23 cellular contexts compared by ENCODE assay signal in the genomic region with DNA sequence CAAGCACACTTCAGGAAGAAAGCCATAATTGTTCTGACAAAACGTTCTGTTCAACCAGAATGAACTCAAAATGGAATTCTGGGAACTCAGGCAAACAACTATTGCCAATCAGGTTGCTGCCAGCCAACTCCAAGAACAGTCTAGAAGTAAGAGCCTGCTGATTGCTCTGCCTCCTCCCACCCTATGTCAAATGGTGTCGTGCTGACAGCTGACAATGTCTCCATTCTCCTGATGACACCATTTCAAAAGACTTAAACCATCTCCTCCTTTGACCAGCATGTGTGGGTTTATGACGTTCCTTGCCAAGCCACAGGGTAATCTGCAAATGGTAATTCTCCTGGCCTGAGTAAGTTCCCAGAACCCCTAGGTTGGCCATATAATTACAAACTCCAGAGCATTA. TPM values are rescaled to one million over a fixed set of nuclear protein-coding genes. Genes with fewer than 3 reads are reported as not detected.
DNase-seq lines count a peak whose midpoint lies in the region; TF ChIP-seq lines count a peak whose summit lies in the region.
"Had no signal": no experiment of that assay in that cellular context is flagged by ENCODE, and none has a peak within 500 bp of the region (broad histone marks: within the 10 kb centered on the region; RNA-seq: fewer than 3 reads in every experiment).

No MANE protein-coding gene starts in this region.

- H2BK120ac ChIP-seq in trophoblast cell (ENCODE audit: insufficient read depth, low read length, poor library complexity), result no peak overlapping the region

- no peak overlapping the region for H2AK5ac ChIP-seq in trophoblast cell (ENCODE audit: low read length)

- H3K36me3 ChIP-seq in Caco-2 (ENCODE audit: control insufficient read depth, insufficient read depth, low read length) (no peaks in the 10 kb centered on the region; the same call in 1 of the 2 replicates), trophoblast cell (ENCODE audit: control insufficient read depth in 1 of 2, insufficient read depth in 2 of 2, low read length in 2 of 2) (no peaks in the 10 kb centered on the region), sigmoid colon (no peaks in the 10 kb centered on the region), OCI-LY7 (ENCODE audit: insufficient read depth, low read length) (no peaks in the 10 kb centered on the region)
- H3K36me3 ChIP-seq: ascending aorta, neural progenitor cell, thyroid gland had no signal

- H2BK12ac ChIP-seq in trophoblast cell (ENCODE audit: low read length), result no peak overlapping the region

- H3K36me3 Mint-ChIP-seq in Caco-2 (ENCODE audit: insufficient read depth, unreplicated experiment), result peaks cover 6% of the 10 kb centered on the region
- H3K36me3 Mint-ChIP-seq: activated naive CD4-positive, alpha-beta T cell treated with anti-CD3 and anti-CD28 coated beads, Interleukin-2, amount 50 U/mL, for 72 hours; neural progenitor cell had no signal

- BruUV-seq in Caco-2 (replicated peaks; lab: Mats Ljungman, UMichigan) (no TSS peak), OCI-LY7 (replicated peaks; lab: Mats Ljungman, UMichigan) (no TSS peak)

- CTCF ChIA-PET in Caco-2 (lab: Charles Lee) (no interaction called here), OCI-LY7 (lab: Charles Lee; ENCODE audit: unreplicated experiment) (no interaction called here)

- H3K79me1 ChIP-seq in trophoblast cell (ENCODE audit: low read length), result no peaks in the 10 kb centered on the region

- no peak overlapping the region for H4K12ac ChIP-seq in trophoblast cell (ENCODE audit: low read depth, low read length)

- H3K18ac ChIP-seq in trophoblast cell (ENCODE audit: low read length), result no peak overlapping the region

- peaks cover 24% of the 10 kb centered on the region for H3K4me1 Mint-ChIP-seq in Caco-2 (ENCODE audit: low read depth, unreplicated experiment)
- H3K4me1 Mint-ChIP-seq: central memory CD8-positive, alpha-beta T cell; H9; neural progenitor cell had no signal

- no peak overlapping the region for H3K4ac ChIP-seq in trophoblast cell (ENCODE audit: low read depth, low read length)

- H2BK5ac ChIP-seq in trophoblast cell (ENCODE audit: low read depth, low read length, poor library complexity), result no peak overlapping the region

- H4K91ac ChIP-seq in trophoblast cell (ENCODE audit: low read depth, low read length), result no peak overlapping the region

- H3K4me3 ChIP-seq in Caco-2 (ENCODE audit: low read depth, low read length) (no peak overlapping the region), fibroblast of mammary gland (ENCODE audit: control insufficient read depth, low read depth, low read length) (no peak overlapping the region), trophoblast cell (ENCODE audit: low read depth, low read length) (no peak overlapping the region), sigmoid colon (no peak overlapping the region), OCI-LY7 (ENCODE audit: low read depth, low read length, poor library complexity, severe bottlenecking) (no peak overlapping the region)
- H3K4me3 ChIP-seq: ascending aorta, lung, neural progenitor cell, thyroid gland had no signal

- H3K14ac ChIP-seq in trophoblast cell (ENCODE audit: low read length), result no peak overlapping the region

- no peak overlapping the region for H3K4me3 Mint-ChIP-seq in Caco-2 (ENCODE audit: unreplicated experiment)
- H3K4me3 Mint-ChIP-seq: activated CD8-positive, alpha-beta T cell treated with anti-CD3 and anti-CD28 coated beads for 36 hours; central memory CD8-positive, alpha-beta T cell; H9 had no signal

- no peak overlapping the region for H3K23ac ChIP-seq in trophoblast cell (ENCODE audit: low read length)

- H3K27me3 Mint-ChIP-seq in Caco-2 (ENCODE audit: insufficient read depth, unreplicated experiment), result no peaks in the 10 kb centered on the region
- H3K27me3 Mint-ChIP-seq: activated CD8-positive, alpha-beta T cell treated with anti-CD3 and anti-CD28 coated beads for 36 hours; central memory CD8-positive, alpha-beta T cell had no signal

- intact Hi-C loops in Caco-2 (cut with micrococcal nuclease; ENCODE audit: unreplicated experiment), result no loop called here
- intact Hi-C loops in sigmoid colon (cut with DNase I), result no loop called here
- intact Hi-C loops in OCI-LY7 (cut with micrococcal nuclease; ENCODE audit: unreplicated experiment), result no loop called here

- no peaks in the 10 kb centered on the region for H3K9me3 Mint-ChIP-seq in Caco-2 (ENCODE audit: unreplicated experiment)
- H3K9me3 Mint-ChIP-seq: activated CD8-positive, alpha-beta T cell treated with anti-CD3 and anti-CD28 coated beads for 36 hours; activated T-helper 2 cell treated with anti-CD3 and anti-CD28 coated beads, Interferon-gamma antibody, Interleukin-2, Interleukin-4, amounts not matched to agents 10 μg/mL and 5 μg/mL and 100 μg/mL, durations not matched to agents 14 hours and 24 hours and 36 hours; central memory CD8-positive, alpha-beta T cell; H9; neural progenitor cell had no signal

- H3K4me1 ChIP-seq in Caco-2 (peaks cover 32% of the 10 kb centered on the region), trophoblast cell (ENCODE audit: control insufficient read depth in 1 of 2, insufficient read depth in 2 of 2, low read length in 2 of 2) (peaks cover 0 to 1% of the 10 kb centered on the region in 2 experiments), sigmoid colon (no peaks in the 10 kb centered on the region), OCI-LY7 (ENCODE audit: insufficient read depth, low read length, poor library complexity, severe bottlenecking) (no peaks in the 10 kb centered on the region)
- H3K4me1 ChIP-seq: ascending aorta, neural progenitor cell, thyroid gland had no signal

- H3K27ac ChIP-seq in trophoblast cell (ENCODE audit: low read depth, low read length) (no peak overlapping the region), sigmoid colon (no peak overlapping the region), OCI-LY7 (ENCODE audit: low read depth, low read length, poor library complexity, severe bottlenecking) (no peak overlapping the region)
- H3K27ac ChIP-seq: ascending aorta, neural progenitor cell, thyroid gland had no signal

- TF ChIP-seq CTCF in Caco-2 (IDR thresholded peaks at IDR 0.05; ENCODE audit: insufficient read depth in 1 of 2, low read depth in 1 of 2, low read length in 1 of 2, severe bottlenecking in 1 of 2, unreplicated experiment in 1 of 2) (no peak), fibroblast of mammary gland (conservative IDR thresholded peaks at IDR 0.05; ENCODE audit: control insufficient read depth, insufficient read depth, low read depth, low read length) (no peak), sigmoid colon (IDR thresholded peaks at IDR 0.05) (no peak), OCI-LY7 (conservative IDR thresholded peaks at IDR 0.05; ENCODE audit: low read length) (no peak)

- no peak overlapping the region for H3K4me2 ChIP-seq in trophoblast cell (ENCODE audit: low read length)
- no peak overlapping the region for H3K4me2 ChIP-seq in OCI-LY7 (ENCODE audit: low read length)
- H3K4me2 ChIP-seq: neural progenitor cell had no signal

- H4K20me1 ChIP-seq in OCI-LY7 (ENCODE audit: insufficient read depth, low read length), result no peaks in the 10 kb centered on the region

- no peak overlapping the region for H3K9ac ChIP-seq in trophoblast cell (ENCODE audit: low read length)
- H3K9ac ChIP-seq: neural progenitor cell had no signal

- no peaks in the 10 kb centered on the region for H3K9me3 ChIP-seq in Caco-2
- H3K9me3 ChIP-seq in trophoblast cell (ENCODE audit: insufficient read depth, low read depth, low read length), result no peaks in the 10 kb centered on the region
- H3K9me3 ChIP-seq in sigmoid colon, result no peaks in the 10 kb centered on the region
- no peaks in the 10 kb centered on the region for H3K9me3 ChIP-seq in OCI-LY7 (ENCODE audit: low read length)
- H3K9me3 ChIP-seq: ascending aorta, thyroid gland had no signal

- peak overlapping the region; percentile 56 for H3K27ac Mint-ChIP-seq in Caco-2 (ENCODE audit: unreplicated experiment)
- H3K27ac Mint-ChIP-seq: activated CD8-positive, alpha-beta T cell treated with anti-CD3 and anti-CD28 coated beads for 36 hours; activated naive CD4-positive, alpha-beta T cell treated with anti-CD3 and anti-CD28 coated beads, Interleukin-2, amount 50 U/mL, for 72 hours; activated T-helper 2 cell treated with anti-CD3 and anti-CD28 coated beads, Interferon-gamma antibody, Interleukin-2, Interleukin-4, amounts not matched to agents 10 μg/mL and 5 μg/mL and 100 μg/mL, durations not matched to agents 14 hours and 24 hours and 36 hours; neural progenitor cell had no signal

- no peaks in the 10 kb centered on the region for H3K79me2 ChIP-seq in trophoblast cell (ENCODE audit: control insufficient read depth, insufficient read depth, low read length, poor library complexity)
- no peaks in the 10 kb centered on the region for H3K79me2 ChIP-seq in OCI-LY7 (ENCODE audit: insufficient read depth, low read depth, low read length)

- TF ChIP-seq POLR2A in sigmoid colon (IDR thresholded peaks at IDR 0.05), result no peak

- no peak for DNase-seq in Caco-2
- peak; percentile 37 for DNase-seq in RPMI7951 (ENCODE audit: low read depth)
- DNase-seq in fibroblast of mammary gland (ENCODE audit: low read depth), result peak; percentile 74
- peak; percentile 66 to 73 for DNase-seq in trophoblast cell
- no peak for DNase-seq in sigmoid colon
- no peak for DNase-seq in OCI-LY7 (ENCODE audit: low spot score)
- no peak for DNase-seq in NK-92 treated with Interleukin-12 subunit alpha and Interleukin-12 subunit beta, amount 100 ng/mL, for 24 hours (lab: John Stamatoyannopoulos, UW)
- DNase-seq: activated CD4-positive, alpha-beta T cell treated with anti-CD3 and anti-CD28 coated beads for 1 hour; activated CD8-positive, alpha-beta T cell treated with anti-CD3 and anti-CD28 coated beads for 36 hours; DMS153; H9; NCI-H1436; NCI-H2081 treated with DMSO at 0.1 percent for 48 hours; NCI-H748 treated with DMSO at 0.1 percent for 48 hours; stimulated activated naive CD8-positive, alpha-beta T cell treated with anti-CD3 and anti-CD28 coated beads, Interleukin-15, Interleukin-2, amounts not matched to agents 100 U/mL and 50 U/mL, for 24 hours; T-helper 2 cell; thyroid gland had no signal

- no peak overlapping the region for H4K8ac ChIP-seq in trophoblast cell (ENCODE audit: low read depth, low read length)

- POLR2A ChIA-PET in Caco-2 (lab: Charles Lee), result no interaction called here
- POLR2A ChIA-PET in OCI-LY7 (lab: Charles Lee), result no interaction called here

- TF ChIP-seq EP300 in sigmoid colon (IDR thresholded peaks at IDR 0.05), result no peak

- H3K27me3 ChIP-seq in Caco-2 (replicated peaks; ENCODE audit: control insufficient read depth, insufficient read depth, low read length) (no peaks in the 10 kb centered on the region), trophoblast cell (ENCODE audit: insufficient read depth, low read length) (no peaks in the 10 kb centered on the region), sigmoid colon (no peaks in the 10 kb centered on the region)
- H3K27me3 ChIP-seq: ascending aorta, neural progenitor cell, thyroid gland had no signal

- H3K9me2 ChIP-seq in OCI-LY7 (ENCODE audit: insufficient read depth, low read length), result no peaks in the 10 kb centered on the region

- no CpG with 5 or more reads among the region's 3 CpGs for WGBS in trophoblast cell (ENCODE audit: extremely low coverage, insufficient coverage, insufficient read length)
- WGBS in sigmoid colon, 2 donors, result 64 to 69% methylated on average over 3 of the region's 3 CpGs

- no peak overlapping the region for H2AFZ ChIP-seq in trophoblast cell (ENCODE audit: insufficient read depth, low read length, poor library complexity)
- no peak overlapping the region for H2AFZ ChIP-seq in OCI-LY7 (ENCODE audit: low read length)
- H2AFZ ChIP-seq: neural progenitor cell had no signal

RNA-seq across cellular contexts. Expression of gene PLIN2, which starts 21.9 kb away (rescaled TPM):
- 57.8 and 64.2 TPM in 2 replicates for total RNA-seq in Caco-2 (2022)
- total RNA-seq in RPMI7951 (2014; rRNA removed; shearing (Covaris generic)), result 96.3 and 116 TPM in 2 replicates
- 188 and 192 TPM in 2 replicates for polyA plus RNA-seq in trophoblast cell (2013)
- total RNA-seq in sigmoid colon, result 100 to 1,000 TPM in 1 of 4 donors, 10 to 100 TPM in 3; 38.6 to 189 (median 54.4) TPM
- 100 to 1,000 TPM in 1 of 3 donors, 10 to 100 TPM in 2; 68.4 to 161 (median 81.7) TPM for polyA plus RNA-seq in sigmoid colon
- 6.2 and 7.8 TPM in 2 replicates for total RNA-seq in OCI-LY7 (2014; rRNA removed; shearing (Covaris generic))
- 6.6 and 7.4 TPM in 2 replicates for total RNA-seq in OCI-LY7 (2022)

RNA-seq across cellular contexts. Expression of gene HAUS6, which starts 46.5 kb away (rescaled TPM):
- total RNA-seq in Caco-2 (2022) (15.0 and 15.2 TPM in 2 replicates), sigmoid colon (10 to 100 TPM in 1 of 4 donors, 1 to 10 TPM in 3; 6.9 to 12.5 (median 7.8) TPM), OCI-LY7 (2022) (31.5 and 34.8 TPM in 2 replicates)
- total RNA-seq in RPMI7951 (2014; rRNA removed; shearing (Covaris generic)), result 25.1 and 31.7 TPM in 2 replicates
- 12.9 and 13.2 TPM in 2 replicates for polyA plus RNA-seq in trophoblast cell (2013)
- polyA plus RNA-seq in sigmoid colon, result 1 to 10 TPM; 1.2 to 5.2 (median 2.5) TPM
- 25.7 and 32.8 TPM in 2 replicates for total RNA-seq in OCI-LY7 (2014; rRNA removed; shearing (Covaris generic))

Comparison
In these comparisons a context has a peak if more than half of its experiments do, and no peak if none do; other contexts are left out.
1. DNase-seq: peak in RPMI7951 (single experiment), fibroblast of mammary gland (single experiment) and trophoblast cell (2 of 2); none in Caco-2 (0 of 2), sigmoid colon (single experiment), OCI-LY7 (single experiment) and NK-92 treated with Interleukin-12 subunit alpha and Interleukin-12 subunit beta, amount 100 ng/mL, for 24 hours (single experiment).